Comparison of ENCODE assay signal across 11 cellular contexts in genomic region chr3:38662544-38662943, GRCh38. TPM values are rescaled to one million over a fixed set of nuclear protein-coding genes. Genes with fewer than 3 reads are reported as not detected.
A peak's percentile ranks its signal among the peaks of the same experiment; 100 is the strongest.
DNase-seq lines count a peak whose midpoint lies in the region; ATAC-seq, FAIRE-seq and TF ChIP-seq lines count a peak whose summit lies in the region.
"Had no signal": no experiment of that assay in that cellular context is flagged by ENCODE, and none has a peak within 500 bp of the region (broad histone marks: within the 10 kb centered on the region; RNA-seq: fewer than 3 reads in every experiment).

No MANE protein-coding gene starts in this region.

- peak; percentile 25; the same call in 1 of the 2 replicates for TF ChIP-seq RAD21 in HepG2 (CRISPR knock-in tag; IDR thresholded peaks at IDR 0.05)

- peaks cover 28% of the 10 kb centered on the region for H3K9me3 Mint-ChIP-seq in endodermal cell
- H3K9me3 Mint-ChIP-seq in activated T-cell treated with anti-CD3 and anti-CD28 coated beads, Interleukin-2, amount 50 U/mL, for 24 hours: peaks cover 14% of the 10 kb centered on the region

- H2AFZ ChIP-seq in HepG2 (ENCODE audit: low read length): no peak overlapping the region

- no peaks in the 10 kb centered on the region for H3K79me2 ChIP-seq in HepG2 (ENCODE audit: insufficient read depth, low read length)

- POLR2A ChIA-PET in HepG2 (lab: Yijun Ruan, JAX): no interaction called here

- H3K27me3 ChIP-seq in HepG2 (ENCODE audit: control insufficient read depth in 1 of 2, insufficient read depth in 2 of 2, low read length in 2 of 2): peaks cover 0 to 11% of the 10 kb centered on the region in 2 experiments; a peak in 2 of 5 replicates
- H3K27me3 ChIP-seq in right lobe of liver: no peaks in the 10 kb centered on the region
- H3K27me3 ChIP-seq in endodermal cell (ENCODE audit: control insufficient read depth, insufficient read depth, low read length, poor library complexity, severe bottlenecking): peaks cover 22% of the 10 kb centered on the region
- H3K27me3 ChIP-seq in gastroesophageal sphincter: peaks cover 48% of the 10 kb centered on the region

- H3K27me3 Mint-ChIP-seq in endodermal cell (ENCODE audit: insufficient read depth): peaks cover 35% of the 10 kb centered on the region
- H3K27me3 Mint-ChIP-seq in activated T-cell treated with anti-CD3 and anti-CD28 coated beads, Interleukin-2, amount 50 U/mL, for 24 hours: peaks cover 63% of the 10 kb centered on the region

- no peaks in the 10 kb centered on the region for H4K20me1 ChIP-seq in HepG2 (ENCODE audit: insufficient read depth, low read length)

- H3K27ac ChIP-seq in HepG2 (ENCODE audit: extremely low read length, insufficient read depth, low read length) (no peak overlapping the region), right lobe of liver (no peak overlapping the region), endodermal cell (ENCODE audit: low read depth, low read length) (no peak overlapping the region), gastroesophageal sphincter (no peak overlapping the region)
- H3K27ac ChIP-seq: thoracic aorta had no signal

- intact Hi-C loops in HepG2 (cut with micrococcal nuclease; ENCODE audit: unreplicated experiment) (loop anchor here (1.0 kb wide), 2 partner anchors 16 to 141 kb away; no protein-coding TSS in a partner anchor), right lobe of liver (cut with DNase I) (no loop called here)

- H3K9ac ChIP-seq in HepG2 (ENCODE audit: insufficient read depth, low read depth, low read length) (no peak overlapping the region), endodermal cell (ENCODE audit: extremely low read depth, low read length, poor library complexity, severe bottlenecking) (no peak overlapping the region)

- TF ChIP-seq EP300 in HepG2 (IDR thresholded peaks at IDR 0.05; ENCODE audit: low read depth in 2 of 2, low read length in 2 of 2) (no peak), HepG2 (CRISPR knock-in tag; IDR thresholded peaks at IDR 0.05; ENCODE audit: borderline replicate concordance) (no peak), gastroesophageal sphincter (IDR thresholded peaks at IDR 0.05) (no peak)

- WGBS in HepG2 (ENCODE audit: low lambda C conversion rate): 1% methylated on average over 4 of the region's 4 CpGs
- WGBS in right lobe of liver (ENCODE audit: insufficient coverage, low coverage, low lambda C conversion rate, missing lambda C conversion rate): 25% methylated on average over 3 of the region's 4 CpGs
- WGBS in endodermal cell (ENCODE audit: insufficient coverage in 1 of 2, insufficient read length in 1 of 2), 2 experiments: 34 to 35% methylated on average over 4 of the region's 4 CpGs
- 35 to 54% methylated on average over 1 to 4 of the region's 4 CpGs for WGBS in gastroesophageal sphincter (ENCODE audit: low coverage in 1 of 2), 2 donors

- H3K9me3 ChIP-seq in HepG2 (ENCODE audit: low read length) (peaks cover 13% of the 10 kb centered on the region; the same call in 1 of the 2 replicates), right lobe of liver (peaks cover 0 to 7% (median 0%) of the 10 kb centered on the region in 4 donors), endodermal cell (ENCODE audit: control insufficient read depth, low read length) (peaks cover 37% of the 10 kb centered on the region), gastroesophageal sphincter (peaks cover 0 to 28% (median 0%) of the 10 kb centered on the region in 3 donors)
- H3K9me3 ChIP-seq: thoracic aorta had no signal

- BruUV-seq in HepG2 (replicated peaks; lab: Mats Ljungman, UMichigan): no TSS peak

- H3K4me1 ChIP-seq in HepG2 (ENCODE audit: insufficient read depth, low read length) (no peaks in the 10 kb centered on the region; the same call in 1 of the 2 replicates), right lobe of liver (no peaks in the 10 kb centered on the region), endodermal cell (ENCODE audit: control insufficient read depth, insufficient read depth, low read length) (peaks cover 8% of the 10 kb centered on the region), gastroesophageal sphincter (no peaks in the 10 kb centered on the region)

- H3K27ac Mint-ChIP-seq in endodermal cell: no peak overlapping the region
- H3K27ac Mint-ChIP-seq in activated T-cell treated with anti-CD3 and anti-CD28 coated beads, Interleukin-2, amount 50 U/mL, for 24 hours: no peak overlapping the region
- H3K27ac Mint-ChIP-seq: IgD-negative memory B cell had no signal

- no peak overlapping the region for H3K4me3 ChIP-seq in HepG2 (replicated peaks in 1 of 3; ENCODE audit: insufficient read depth in 1 of 3, low read depth in 2 of 3, low read length in 3 of 3)
- no peak overlapping the region for H3K4me3 ChIP-seq in right lobe of liver
- H3K4me3 ChIP-seq in endodermal cell (ENCODE audit: low read length): no peak overlapping the region
- H3K4me3 ChIP-seq in gastroesophageal sphincter: no peak overlapping the region
- H3K4me3 ChIP-seq: thoracic aorta had no signal

- peaks cover 16% of the 10 kb centered on the region for H3K4me1 Mint-ChIP-seq in endodermal cell
- H3K4me1 Mint-ChIP-seq in activated T-cell treated with anti-CD3 and anti-CD28 coated beads, Interleukin-2, amount 50 U/mL, for 24 hours (ENCODE audit: low read depth): no peaks in the 10 kb centered on the region
- H3K4me1 Mint-ChIP-seq: activated naive CD4-positive, alpha-beta T cell treated with anti-CD3 and anti-CD28 coated beads, Interleukin-2, amount 50 U/mL, for 24 hours; IgD-negative memory B cell had no signal

- H3K4me3 Mint-ChIP-seq in endodermal cell: no peak overlapping the region
- no peak overlapping the region for H3K4me3 Mint-ChIP-seq in activated T-cell treated with anti-CD3 and anti-CD28 coated beads, Interleukin-2, amount 50 U/mL, for 24 hours
- H3K4me3 Mint-ChIP-seq: activated naive CD4-positive, alpha-beta T cell treated with anti-CD3 and anti-CD28 coated beads, Interleukin-2, amount 50 U/mL, for 24 hours; IgD-negative memory B cell had no signal

- 0 out of 2 replicates have a peak overlapping the region, but pooled peaks have one; percentile 33 for H3K4me2 ChIP-seq in HepG2 (ENCODE audit: low read depth, low read length)

- DNase-seq in HepG2 (ENCODE audit: low spot score) (peak; percentile 52), right lobe of liver (no peak), NCI-H69 (lab: John Stamatoyannopoulos, UW) (peak; percentile 53), endodermal cell (peak; percentile 88), urothelium cell line (ENCODE audit: low spot score) (peak; percentile 67)
- DNase-seq in activated T-cell treated with anti-CD3 and anti-CD28 coated beads, Interleukin-2, amount 50 U/mL, for 24 hours: no peak
- DNase-seq in activated CD8-positive, alpha-beta memory T cell treated with anti-CD3 and anti-CD28 coated beads, Interleukin-2, amount 50 U/mL, for 4 hours: no peak

- peak; percentile 90 for ATAC-seq in HepG2
- ATAC-seq in right lobe of liver: no peak
- no peak for ATAC-seq in gastroesophageal sphincter

- TF ChIP-seq CTCF in HepG2 (CRISPR knock-in tag; IDR thresholded peaks at IDR 0.05) (peak; percentile 78), right lobe of liver (IDR thresholded peaks at IDR 0.05) (peak in 1 of 4 donors; percentile 6), endodermal cell (conservative IDR thresholded peaks at IDR 0.05) (peak; percentile 90), gastroesophageal sphincter (IDR thresholded peaks at IDR 0.05) (no peak)

- CTCF ChIA-PET in HepG2 (lab: Yijun Ruan, JAX; ENCODE audit: low intra/inter-chr PET ratio, low total read pairs): interaction anchor here (1.2 to 2.0 kb wide), 2 partner anchors 16 to 141 kb away, joined by 4 to 15 read pairs; no protein-coding TSS in a partner anchor

- no peaks in the 10 kb centered on the region for H3K36me3 Mint-ChIP-seq in endodermal cell (ENCODE audit: low read depth)
- no peaks in the 10 kb centered on the region for H3K36me3 Mint-ChIP-seq in activated T-cell treated with anti-CD3 and anti-CD28 coated beads, Interleukin-2, amount 50 U/mL, for 24 hours (ENCODE audit: low read depth)
- H3K36me3 Mint-ChIP-seq: activated naive CD4-positive, alpha-beta T cell treated with anti-CD3 and anti-CD28 coated beads, Interleukin-2, amount 50 U/mL, for 24 hours; IgD-negative memory B cell had no signal

- TF ChIP-seq POLR2A in HepG2 (IDR thresholded peaks at IDR 0.05; ENCODE audit: insufficient read depth in 1 of 2, low read depth in 2 of 2, low read length in 2 of 2) (no peak), right lobe of liver (IDR thresholded peaks at IDR 0.05) (no peak), gastroesophageal sphincter (IDR thresholded peaks at IDR 0.05) (no peak)

- in situ Hi-C loops in HepG2 (cut with HindIII; ENCODE audit: extremely low pct_ligation_motif_present, low pct_unique_long_range_greater_than_20kb): no loop called here

- FAIRE-seq in HepG2 (lab: Jason Lieb, UNC) (peak; percentile 81), urothelium cell line (lab: Jason Lieb, UNC) (no peak)

- no peaks in the 10 kb centered on the region for H3K36me3 ChIP-seq in HepG2 (replicated peaks in 1 of 2; ENCODE audit: control insufficient read depth in 1 of 2, insufficient read depth in 2 of 2, low read length in 2 of 2)
- no peaks in the 10 kb centered on the region for H3K36me3 ChIP-seq in right lobe of liver
- H3K36me3 ChIP-seq in endodermal cell (ENCODE audit: control insufficient read depth, insufficient read depth, low read length): no peaks in the 10 kb centered on the region
- H3K36me3 ChIP-seq in gastroesophageal sphincter: no peaks in the 10 kb centered on the region
- H3K36me3 ChIP-seq: thoracic aorta had no signal

RNA-seq across cellular contexts. Expression of gene SCN5A, which starts 13.1 kb away (rescaled TPM):
- total RNA-seq in HepG2 (2016; rRNA removed; fragmentation: Illumina TruSeq; extraction: Trizol) (not detected in 2 replicates), right lobe of liver (under 1 TPM in 1 of 6 experiments, not detected in 5; 0.02 TPM), endodermal cell (1 to 10 TPM; 4.5 to 5.6 TPM), gastroesophageal sphincter (1 to 10 TPM in 1 of 4 donors, under 1 TPM in 2, not detected in 1; 0.50 to 1.7 (median 0.81) TPM)
- total RNA-seq in HepG2 (2016; cell fraction: cytosol; rRNA removed; fragmentation: Illumina TruSeq; extraction: Trizol; ENCODE audit: low read depth): not detected in 2 replicates
- total RNA-seq in HepG2 (2016; cell fraction: insoluble cytoplasmic fraction; rRNA removed; fragmentation: Illumina TruSeq; extraction: Trizol): not detected in 2 replicates
- not detected in 2 replicates for total RNA-seq in HepG2 (2016; cell fraction: membrane; rRNA removed; fragmentation: Illumina TruSeq; extraction: Trizol)
- not detected in 2 replicates for total RNA-seq in HepG2 (2016; cell fraction: nucleus; rRNA removed; fragmentation: Illumina TruSeq; extraction: Trizol)
- 0.07 and 0.22 TPM in 2 replicates for polyA plus RNA-seq in HepG2 (2011; rRNA removed)
- polyA plus RNA-seq in HepG2 (2011; cell fraction: cytosol; rRNA removed): 0.06 and 0.07 TPM in 2 replicates
- 0.09 and 0.10 TPM in 2 replicates for polyA plus RNA-seq in HepG2 (2011; cell fraction: nucleus; rRNA removed)
- polyA plus RNA-seq in HepG2 (2012): 0.07 and 0.08 TPM in 2 replicates
- polyA plus RNA-seq in HepG2 (2016; cell fraction: cytosol; fragmentation: Illumina TruSeq; extraction: Trizol; ENCODE audit: low read depth): not detected in 2 replicates
- not detected in 2 replicates for polyA plus RNA-seq in HepG2 (2016; cell fraction: insoluble cytoplasmic fraction; fragmentation: Illumina TruSeq; extraction: Trizol; ENCODE audit: low read depth)
- not detected in 2 replicates for polyA plus RNA-seq in HepG2 (2016; cell fraction: membrane; fragmentation: Illumina TruSeq; extraction: Trizol; ENCODE audit: low read depth)
- polyA plus RNA-seq in HepG2 (2016; cell fraction: nucleus; fragmentation: Illumina TruSeq; extraction: Trizol; ENCODE audit: insufficient read depth, low read depth): not detected in 2 replicates
- 0.07 and 1.0 TPM in 2 replicates for polyA minus RNA-seq in HepG2 (2011; rRNA and poly(A)+ RNA removed; ENCODE audit: low replicate concordance)
- not detected in 2 replicates for polyA minus RNA-seq in HepG2 (2011; cell fraction: cytosol; rRNA and poly(A)+ RNA removed)
- polyA minus RNA-seq in HepG2 (2011; cell fraction: nucleus; rRNA and poly(A)+ RNA removed): not detected in 2 replicates
- 0.85 TPM for polyA plus RNA-seq in endodermal cell (2013, experiment 1 of 2)
- 0.66 TPM for polyA plus RNA-seq in endodermal cell (2013, experiment 2 of 2)
- polyA plus RNA-seq: IgD-negative memory B cell had no signal

Comparison
In these comparisons a context has a peak if more than half of its experiments do, and no peak if none do; other contexts are left out.
1. DNase-seq: peak in HepG2 (single experiment), NCI-H69 (single experiment), endodermal cell (single experiment) and urothelium cell line (single experiment); none in right lobe of liver (0 of 3), activated T-cell treated with anti-CD3 and anti-CD28 coated beads, Interleukin-2, amount 50 U/mL, for 24 hours (single experiment) and activated CD8-positive, alpha-beta memory T cell treated with anti-CD3 and anti-CD28 coated beads, Interleukin-2, amount 50 U/mL, for 4 hours (single experiment).
2. CTCF ChIP-seq: peak in HepG2 (single experiment) and endodermal cell (single experiment); none in gastroesophageal sphincter (0 of 4).